ENCODE assay signal across 18 cellular contexts in the genomic region with DNA sequence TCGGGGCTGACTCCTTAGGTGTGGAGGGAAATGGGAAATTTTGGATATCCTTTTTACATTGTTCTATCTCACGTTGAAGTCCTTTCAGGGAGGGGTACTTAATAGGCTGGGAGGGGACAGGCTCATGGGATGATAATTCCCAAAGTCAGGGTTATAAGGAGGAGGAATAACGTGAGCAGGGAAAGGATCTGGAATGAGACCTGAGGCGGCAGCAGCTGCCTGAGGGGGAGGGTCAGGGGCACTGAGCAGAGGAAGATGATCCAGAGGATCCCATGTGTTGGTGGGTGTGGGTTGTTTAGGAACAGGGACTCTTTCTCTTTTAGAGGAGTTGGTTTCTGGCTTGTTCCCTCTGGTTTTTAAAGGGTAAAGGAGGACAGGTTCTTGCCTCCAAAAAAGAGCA. TPM values are rescaled to one million over a fixed set of nuclear protein-coding genes. Genes with fewer than 3 reads are reported as not detected.
DNase-seq lines count a peak whose midpoint lies in the region; FAIRE-seq and TF ChIP-seq lines count a peak whose summit lies in the region.
"Had no signal": no experiment of that assay in that cellular context is flagged by ENCODE, and none has a peak within 500 bp of the region (broad histone marks: within the 10 kb centered on the region; RNA-seq: fewer than 3 reads in every experiment).

No MANE protein-coding gene starts in this region.

- H3K9me3 Mint-ChIP-seq in astrocyte (ENCODE audit: unreplicated experiment) (peaks cover 2% of the 10 kb centered on the region), osteocyte (ENCODE audit: unreplicated experiment) (peaks cover 6% of the 10 kb centered on the region)

- WGBS in spleen, 5 donors, result 69 to 94% (median 87%) methylated on average over 4 of the region's 4 CpGs

- H3K36me3 Mint-ChIP-seq in astrocyte (ENCODE audit: low read depth, unreplicated experiment) (peaks cover 13% of the 10 kb centered on the region), osteocyte (ENCODE audit: unreplicated experiment) (peaks cover 4% of the 10 kb centered on the region)

- H3K27me3 ChIP-seq in astrocyte (ENCODE audit: insufficient read depth, low read length) (no peaks in the 10 kb centered on the region), spleen (replicated peaks in 1 of 7) (no peaks in the 10 kb centered on the region)
- H3K27me3 ChIP-seq: BLaER1 treated with 17β-estradiol and CSF1 and Interleukin-3, amounts not matched to agents 10 nM and 100 nM; Peyer's patch had no signal

- no peak overlapping the region for H3K4me2 ChIP-seq in astrocyte (ENCODE audit: low read length)
- H3K4me2 ChIP-seq: BLaER1 treated with 17β-estradiol and CSF1 and Interleukin-3, amounts not matched to agents 10 nM and 100 nM had no signal

- H3K4me3 ChIP-seq in astrocyte (ENCODE audit: insufficient read depth, low read depth, low read length) (no peak overlapping the region), spleen (no peak overlapping the region)
- H3K4me3 ChIP-seq: BLaER1 treated with 17β-estradiol and CSF1 and Interleukin-3, amounts not matched to agents 10 nM and 100 nM; GM23248; Peyer's patch had no signal

- H3K9me3 ChIP-seq in ES-I3 (ENCODE audit: control insufficient read depth, insufficient read depth, low read length) (no peaks in the 10 kb centered on the region), astrocyte (ENCODE audit: insufficient read depth, low read depth, low read length) (no peaks in the 10 kb centered on the region), spleen (peaks cover 0 to 5% (median 1%) of the 10 kb centered on the region in 8 donors)
- H3K9me3 ChIP-seq: BLaER1 treated with 17β-estradiol and CSF1 and Interleukin-3, amounts not matched to agents 10 nM and 100 nM; Peyer's patch had no signal

- peak overlapping the region; percentile 12 for H3K27ac Mint-ChIP-seq in astrocyte (ENCODE audit: unreplicated experiment)
- H3K27ac Mint-ChIP-seq in osteocyte (ENCODE audit: unreplicated experiment), result peak overlapping the region; percentile 50

- TF ChIP-seq CTCF in astrocyte (IDR thresholded peaks at IDR 0.05; ENCODE audit: insufficient read depth, low read depth, low read length), result no peak
- TF ChIP-seq CTCF in osteocyte (IDR thresholded peaks at IDR 0.05), result no peak
- no peak for TF ChIP-seq CTCF in spleen (IDR thresholded peaks at IDR 0.05 in 8 of 11, conservative IDR thresholded peaks at IDR 0.05 in 3 of 11)

- no peak for DNase-seq in astrocyte (ENCODE audit: low read depth)
- peak; percentile 73 for DNase-seq in islet precursor cell
- DNase-seq in osteocyte (ENCODE audit: extremely low spot score, unreplicated experiment), result no peak
- no peak for DNase-seq in stimulated activated naive CD4-positive, alpha-beta T cell treated with Interleukin-2 at 50 U/mL for 16 hours (lab: John Stamatoyannopoulos, UW)
- DNase-seq in spleen, result no peak
- no peak for DNase-seq in mucosa of gallbladder (ENCODE audit: low spot score)
- no peak for DNase-seq in NCI-H345 (lab: John Stamatoyannopoulos, UW)
- DNase-seq: GF-D8, NCI-H1048, NCI-H1436 treated with DMSO at 0.1 percent for 48 hours, NCI-H226 had no signal

- H3K36me3 ChIP-seq in ES-I3 (ENCODE audit: insufficient read depth, low read length) (no peaks in the 10 kb centered on the region), astrocyte (ENCODE audit: insufficient read depth, low read length) (no peaks in the 10 kb centered on the region), spleen (peaks cover 0 to 23% (median 3%) of the 10 kb centered on the region in 6 donors)
- H3K36me3 ChIP-seq: BLaER1 treated with 17β-estradiol and CSF1 and Interleukin-3, amounts not matched to agents 10 nM and 100 nM; Peyer's patch had no signal

- intact Hi-C loops in spleen (cut with DNase I; ENCODE audit: low total_unique reads), result loop anchor here (5.0 kb wide), 1 partner anchor 233 kb away; no protein-coding TSS in a partner anchor

- H3K4me1 Mint-ChIP-seq in astrocyte (ENCODE audit: low read depth, unreplicated experiment) (peaks cover 14% of the 10 kb centered on the region), osteocyte (ENCODE audit: unreplicated experiment) (peaks cover 15% of the 10 kb centered on the region)

- H2AFZ ChIP-seq in astrocyte (ENCODE audit: low read depth, low read length), result no peak overlapping the region
- H2AFZ ChIP-seq: GM23248 had no signal

- H3K4me3 Mint-ChIP-seq in astrocyte (ENCODE audit: unreplicated experiment) (no peak overlapping the region), osteocyte (ENCODE audit: unreplicated experiment) (no peak overlapping the region)

- H3K27me3 Mint-ChIP-seq in astrocyte (ENCODE audit: low read depth, unreplicated experiment) (no peaks in the 10 kb centered on the region), osteocyte (ENCODE audit: unreplicated experiment) (no peaks in the 10 kb centered on the region)

- no peak for FAIRE-seq in astrocyte (lab: Jason Lieb, UNC)
- FAIRE-seq: GM12891, GM18507 had no signal

- TF ChIP-seq POLR2A in spleen (IDR thresholded peaks at IDR 0.05), result no peak

- H3K4me1 ChIP-seq in ES-I3 (ENCODE audit: insufficient read depth, low read length) (peaks cover 16% of the 10 kb centered on the region), astrocyte (ENCODE audit: insufficient read depth, low read length) (no peaks in the 10 kb centered on the region), spleen (no peaks in the 10 kb centered on the region)
- H3K4me1 ChIP-seq: BLaER1 treated with 17β-estradiol and CSF1 and Interleukin-3, amounts not matched to agents 10 nM and 100 nM; Peyer's patch had no signal

- H3K9ac ChIP-seq in ES-I3 (ENCODE audit: low read depth, low read length), result peak overlapping the region; percentile 25
- no peak overlapping the region for H3K9ac ChIP-seq in astrocyte (ENCODE audit: low read length)
- H3K9ac ChIP-seq: BLaER1 treated with 17β-estradiol and CSF1 and Interleukin-3, amounts not matched to agents 10 nM and 100 nM; GM23248 had no signal

- no peaks in the 10 kb centered on the region for H3K79me2 ChIP-seq in astrocyte (ENCODE audit: insufficient read depth, low read length)

- no peak overlapping the region for H3K27ac ChIP-seq in astrocyte (ENCODE audit: low read depth, low read length)
- no peak overlapping the region for H3K27ac ChIP-seq in spleen
- H3K27ac ChIP-seq: BLaER1 treated with 17β-estradiol and CSF1 and Interleukin-3, amounts not matched to agents 10 nM and 100 nM; GM23248; Peyer's patch had no signal

- no peaks in the 10 kb centered on the region for H4K20me1 ChIP-seq in astrocyte (ENCODE audit: insufficient read depth, low read length)
- H4K20me1 ChIP-seq: BLaER1 treated with 17β-estradiol and CSF1 and Interleukin-3, amounts not matched to agents 10 nM and 100 nM had no signal

RNA-seq across cellular contexts. Expression of gene IFT74, which starts 18.7 kb away (rescaled TPM):
- total RNA-seq in astrocyte, result 10.1 and 10.9 TPM in 2 replicates
- total RNA-seq in osteocyte, result 14.7 and 17.0 TPM in 2 replicates
- total RNA-seq in spleen, result 10 to 100 TPM; 10.6 to 25.6 (median 12.6) TPM
- polyA plus RNA-seq in spleen, result 1 to 10 TPM; 7.1 to 9.4 (median 9.4) TPM
- total RNA-seq in mucosa of gallbladder, result 19.9 TPM

RNA-seq across cellular contexts. Expression of gene PLAA, which starts 27.9 kb away (rescaled TPM):
- total RNA-seq in astrocyte, result 41.3 and 43.0 TPM in 2 replicates
- 32.2 and 33.1 TPM in 2 replicates for total RNA-seq in osteocyte
- 10 to 100 TPM; 20.9 to 34.5 (median 26.9) TPM for total RNA-seq in spleen
- polyA plus RNA-seq in spleen, result 1 to 10 TPM; 6.2 to 8.5 (median 7.2) TPM
- 23.6 TPM for total RNA-seq in mucosa of gallbladder

RNA-seq across cellular contexts. Expression of gene LRRC19, which starts 30.5 kb away (rescaled TPM):
- not detected in 2 replicates for total RNA-seq in astrocyte
- not detected in 2 replicates for total RNA-seq in osteocyte
- not detected for total RNA-seq in spleen
- not detected for polyA plus RNA-seq in spleen
- total RNA-seq in mucosa of gallbladder, result 16.7 TPM
- total RNA-seq: GM23248, Right ventricle myocardium inferior had no signal

Comparison
In these comparisons a context has a peak if more than half of its experiments do, and no peak if none do; other contexts are left out.
1. RNA of gene LRRC19, which starts 30.5 kb away (total RNA-seq): 16.7 TPM in mucosa of gallbladder (single experiment); not detected in astrocyte, not detected in osteocyte and not detected in spleen; every median in the first group is over 10 times any median in the second.